In genomic region chr4:55411621-55412020, GRCh38 we compare ENCODE assay signal across 17 cellular contexts. TPM values are rescaled to one million over a fixed set of nuclear protein-coding genes. Genes with fewer than 3 reads are reported as not detected.
A peak's percentile ranks its signal among the peaks of the same experiment; 100 is the strongest.
DNase-seq lines count a peak whose midpoint lies in the region; ATAC-seq, FAIRE-seq and TF ChIP-seq lines count a peak whose summit lies in the region.
"Had no signal": no experiment of that assay in that cellular context is flagged by ENCODE, and none has a peak within 500 bp of the region (broad histone marks: within the 10 kb centered on the region; RNA-seq: fewer than 3 reads in every experiment).

No MANE protein-coding gene starts in this region.

- TF ChIP-seq CTCF in PC-3 (conservative IDR thresholded peaks at IDR 0.05; ENCODE audit: low read depth, low read length), result no peak
- TF ChIP-seq CTCF in endothelial cell of umbilical vein (IDR thresholded peaks at IDR 0.05; ENCODE audit: extremely low read depth in 1 of 2, insufficient read depth in 1 of 2, low read depth in 1 of 2, low read length in 2 of 2), result no peak
- no peak for TF ChIP-seq CTCF in progenitor cell of endocrine pancreas (IDR thresholded peaks at IDR 0.05; ENCODE audit: unreplicated experiment)
- TF ChIP-seq CTCF in WERI-Rb-1 (IDR thresholded peaks at IDR 0.05; ENCODE audit: low read depth, low read length), result no peak

- H4K20me1 ChIP-seq in PC-3 (ENCODE audit: low read length) (peaks cover 51% of the 10 kb centered on the region), endothelial cell of umbilical vein (replicated peaks; ENCODE audit: control insufficient read depth, extremely low read depth, insufficient read depth, low read length) (peaks cover 15% of the 10 kb centered on the region)

- H3K9me2 ChIP-seq in PC-3 (replicated peaks; ENCODE audit: low read length), result no peaks in the 10 kb centered on the region

- H3K27me3 Mint-ChIP-seq in progenitor cell of endocrine pancreas, result no peaks in the 10 kb centered on the region

- CTCF ChIA-PET in PC-3 (lab: Charles Lee), result no interaction called here
- CTCF ChIA-PET in endothelial cell of umbilical vein (lab: Charles Lee), result interaction anchor here (0.6 to 2.1 kb wide), 3 partner anchors 15 to 134 kb away, joined by 3 to 5 read pairs (median 3); no protein-coding TSS in a partner anchor

- H3K79me2 ChIP-seq in PC-3 (ENCODE audit: low read length) (peaks cover 88% of the 10 kb centered on the region), endothelial cell of umbilical vein (ENCODE audit: control insufficient read depth, insufficient read depth, low read length) (peaks cover 92% of the 10 kb centered on the region)

- TF ChIP-seq POLR2A in endothelial cell of umbilical vein (IDR thresholded peaks at IDR 0.05; ENCODE audit: low read depth, low read length), result no peak

- FAIRE-seq in endothelial cell of umbilical vein (lab: Jason Lieb, UNC), result peak; percentile 68
- FAIRE-seq: GM12878, H54, HTR-8/SVneo had no signal

- H3K27me3 ChIP-seq in PC-3 (ENCODE audit: low read length) (no peaks in the 10 kb centered on the region), endothelial cell of umbilical vein (ENCODE audit: control insufficient read depth in 2 of 2, insufficient read depth in 2 of 2, low read length in 2 of 2) (no peaks in the 10 kb centered on the region), WERI-Rb-1 (ENCODE audit: insufficient read depth, low read depth, severe bottlenecking) (no peaks in the 10 kb centered on the region)

- BruUV-seq in PC-3 (replicated peaks; lab: Mats Ljungman, UMichigan), result no TSS peak
- BruUV-seq in endothelial cell of umbilical vein (replicated peaks; lab: Mats Ljungman, UMichigan), result no TSS peak

- ATAC-seq in PC-3 (no peak), HG02852 (IDR thresholded peaks at IDR 0.05; ENCODE audit: unreplicated experiment) (no peak), HG03039 (IDR thresholded peaks at IDR 0.05; ENCODE audit: unreplicated experiment) (no peak), GM21447 (IDR thresholded peaks at IDR 0.05; ENCODE audit: unreplicated experiment) (no peak)
- ATAC-seq: GM12878 had no signal

- peaks cover 1% of the 10 kb centered on the region for H3K4me1 Mint-ChIP-seq in progenitor cell of endocrine pancreas (ENCODE audit: low read depth)

- dilution Hi-C loops in endothelial cell of umbilical vein (cut with MboI; ENCODE audit: extremely low pct_ligation_motif_present, low sequenced_read_pairs), result no loop called here

- H3K4me3 Mint-ChIP-seq in progenitor cell of endocrine pancreas (ENCODE audit: low read depth), result no peak overlapping the region
- H3K4me3 Mint-ChIP-seq: CD14-positive monocyte had no signal

- no peak overlapping the region for H3K4me2 ChIP-seq in PC-3 (ENCODE audit: low read length)
- H3K4me2 ChIP-seq in endothelial cell of umbilical vein (ENCODE audit: insufficient read depth, low read length), result no peak overlapping the region

- no peak overlapping the region for H2AFZ ChIP-seq in PC-3 (ENCODE audit: low read length)
- H2AFZ ChIP-seq in endothelial cell of umbilical vein (ENCODE audit: low read depth, low read length), result no peak overlapping the region

- H3K9me3 Mint-ChIP-seq in progenitor cell of endocrine pancreas (ENCODE audit: low read depth), result no peaks in the 10 kb centered on the region
- H3K9me3 Mint-ChIP-seq: CD14-positive monocyte had no signal

- H3K36me3 ChIP-seq in PC-3 (ENCODE audit: low read depth, low read length) (peaks cover 51% of the 10 kb centered on the region), endothelial cell of umbilical vein (ENCODE audit: control insufficient read depth in 2 of 2, extremely low read depth in 1 of 2, insufficient read depth in 2 of 2, low read length in 2 of 2) (peaks cover 11% of the 10 kb centered on the region in 2 experiments), WERI-Rb-1 (peaks cover 42% of the 10 kb centered on the region)

- H3K9ac ChIP-seq in PC-3 (ENCODE audit: low read length), result no peak overlapping the region
- H3K9ac ChIP-seq in endothelial cell of umbilical vein (replicated peaks; ENCODE audit: extremely low read depth, insufficient read depth, low read length), result no peak overlapping the region

- H3K9me3 ChIP-seq in PC-3 (ENCODE audit: low read length), result no peaks in the 10 kb centered on the region
- no peaks in the 10 kb centered on the region for H3K9me3 ChIP-seq in endothelial cell of umbilical vein (replicated peaks; ENCODE audit: control insufficient read depth, insufficient read depth, low read length)
- no peaks in the 10 kb centered on the region for H3K9me3 ChIP-seq in WERI-Rb-1 (ENCODE audit: severe bottlenecking)

- H3K36me3 Mint-ChIP-seq in progenitor cell of endocrine pancreas (ENCODE audit: insufficient read depth), result peaks cover 6% of the 10 kb centered on the region

- peak overlapping the region; percentile 52 for H3K27ac Mint-ChIP-seq in progenitor cell of endocrine pancreas

- H3K27ac ChIP-seq in PC-3 (ENCODE audit: low read length), result no peak overlapping the region
- H3K27ac ChIP-seq in endothelial cell of umbilical vein (ENCODE audit: insufficient read depth, low read depth, low read length), result no peak overlapping the region
- no peak overlapping the region for H3K27ac ChIP-seq in WERI-Rb-1
- H3K27ac ChIP-seq: SK-N-MC had no signal

- intact Hi-C loops in PC-3 (cut with micrococcal nuclease) (no loop called here), endothelial cell of umbilical vein (cut with micrococcal nuclease) (no loop called here)

- no peaks in the 10 kb centered on the region for H3F3A ChIP-seq in PC-3 (ENCODE audit: low read length, unreplicated experiment)

- DNase-seq in ELR (ENCODE audit: low read depth), result peak; percentile 30
- peak; percentile 22 for DNase-seq in PC-3
- no peak for DNase-seq in endothelial cell of umbilical vein (ENCODE audit: low read depth, low spot score)
- DNase-seq in progenitor cell of endocrine pancreas (ENCODE audit: low spot score, unreplicated experiment), result no peak
- no peak for DNase-seq in WERI-Rb-1
- DNase-seq: COR-L47, NCI-H1105, NCI-H1694 treated with DMSO at 0.1 percent for 48 hours, NCI-H345 had no signal

- no peak overlapping the region for H3K4me3 ChIP-seq in PC-3 (ENCODE audit: low read length)
- no peak overlapping the region for H3K4me3 ChIP-seq in endothelial cell of umbilical vein (replicated peaks in 1 of 3; ENCODE audit: insufficient read depth in 1 of 3, low read depth in 1 of 3, low read length in 3 of 3)
- H3K4me3 ChIP-seq in WERI-Rb-1 (ENCODE audit: low read depth, low read length), result no peak overlapping the region
- H3K4me3 ChIP-seq: GM12878, SK-N-MC had no signal

- POLR2A ChIA-PET in PC-3 (lab: Charles Lee; ENCODE audit: unreplicated experiment), result no interaction called here
- POLR2A ChIA-PET in endothelial cell of umbilical vein (lab: Charles Lee), result no interaction called here

- no peaks in the 10 kb centered on the region for H3K4me1 ChIP-seq in PC-3 (ENCODE audit: insufficient read depth, low read length)
- H3K4me1 ChIP-seq in endothelial cell of umbilical vein (ENCODE audit: control insufficient read depth, extremely low read depth, insufficient read depth, low read length), result no peaks in the 10 kb centered on the region

- no peaks in the 10 kb centered on the region for H3K9me1 ChIP-seq in endothelial cell of umbilical vein (replicated peaks; ENCODE audit: control insufficient read depth, extremely low read depth, insufficient read depth, low read length)

TF ChIP-seq in endothelial cell of umbilical vein, 7 proteins besides CTCF, POLR2A, EP300 and RAD21:
- no peak for TF ChIP-seq GATA2 (IDR thresholded peaks at IDR 0.05; ENCODE audit: insufficient read depth, insufficient read length, low read depth, low read length)
- TF ChIP-seq, protein P1, sequence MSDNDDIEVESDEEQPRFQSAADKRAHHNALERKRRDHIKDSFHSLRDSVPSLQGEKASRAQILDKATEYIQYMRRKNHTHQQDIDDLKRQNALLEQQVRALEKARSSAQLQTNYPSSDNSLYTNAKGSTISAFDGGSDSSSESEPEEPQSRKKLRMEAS (IDR thresholded peaks at IDR 0.05; ENCODE audit: insufficient read depth, insufficient read length), result no peak
- no peak for TF ChIP-seq POLR2AphosphoS5 (IDR thresholded peaks at IDR 0.05; ENCODE audit: insufficient read depth, low read depth, low read length)
- no peak for TF ChIP-seq FOS (IDR thresholded peaks at IDR 0.05; ENCODE audit: borderline replicate concordance, insufficient read depth, low read length)
- no peak for TF ChIP-seq EZH2 (IDR thresholded peaks at IDR 0.05; ENCODE audit: borderline replicate concordance, low read depth, low read length, severe bottlenecking)
- no peak for TF ChIP-seq JUN (IDR thresholded peaks at IDR 0.05; ENCODE audit: borderline replicate concordance, insufficient read depth, insufficient read length, low read depth)
- no peak for TF ChIP-seq MYC (IDR thresholded peaks at IDR 0.05; ENCODE audit: low read depth, low read length)

RNA-seq across cellular contexts. Expression of gene TMEM165, which starts 15.9 kb away (rescaled TPM):
- total RNA-seq in PC-3 (2014; rRNA removed), result 146 and 148 TPM in 2 replicates
- 159 and 177 TPM in 2 replicates for total RNA-seq in endothelial cell of umbilical vein
- polyA plus RNA-seq in endothelial cell of umbilical vein, result 144 and 188 TPM in 2 replicates
- polyA plus RNA-seq in endothelial cell of umbilical vein (2011; cell fraction: cytosol; rRNA removed), result 71.6 and 82.9 TPM in 2 replicates
- polyA plus RNA-seq in endothelial cell of umbilical vein (2011; cell fraction: nucleus; rRNA removed), result 224 and 301 TPM in 2 replicates
- 67.9 and 96.6 TPM in 2 replicates for polyA plus RNA-seq in endothelial cell of umbilical vein (2012)
- polyA minus RNA-seq in endothelial cell of umbilical vein, result 376 and 416 TPM in 2 replicates
- 58.4 TPM for polyA minus RNA-seq in endothelial cell of umbilical vein (2011; cell fraction: cytosol; rRNA and poly(A)+ RNA removed)
- 216 and 313 TPM in 2 replicates for polyA minus RNA-seq in endothelial cell of umbilical vein (2011; cell fraction: nucleus; rRNA and poly(A)+ RNA removed)
- 65.7 and 73.4 TPM in 2 replicates for total RNA-seq in progenitor cell of endocrine pancreas

Comparison
In these comparisons a context has a peak if more than half of its experiments do, and no peak if none do; other contexts are left out.
1. DNase-seq: peak in ELR (single experiment) and PC-3 (single experiment); none in endothelial cell of umbilical vein (single experiment), progenitor cell of endocrine pancreas (single experiment) and WERI-Rb-1 (single experiment).